Comparison of ENCODE assay signal across 1 cellular context in genomic region chr13:43804461-43805070, GRCh38.
TF ChIP-seq lines count a peak whose summit lies in the region.

No MANE protein-coding gene starts in this region.

TF ChIP-seq in HCT116, 20 proteins besides CTCF, POLR2A, EP300 and RAD21 (continued from another document):
- TF ChIP-seq, protein P1, sequence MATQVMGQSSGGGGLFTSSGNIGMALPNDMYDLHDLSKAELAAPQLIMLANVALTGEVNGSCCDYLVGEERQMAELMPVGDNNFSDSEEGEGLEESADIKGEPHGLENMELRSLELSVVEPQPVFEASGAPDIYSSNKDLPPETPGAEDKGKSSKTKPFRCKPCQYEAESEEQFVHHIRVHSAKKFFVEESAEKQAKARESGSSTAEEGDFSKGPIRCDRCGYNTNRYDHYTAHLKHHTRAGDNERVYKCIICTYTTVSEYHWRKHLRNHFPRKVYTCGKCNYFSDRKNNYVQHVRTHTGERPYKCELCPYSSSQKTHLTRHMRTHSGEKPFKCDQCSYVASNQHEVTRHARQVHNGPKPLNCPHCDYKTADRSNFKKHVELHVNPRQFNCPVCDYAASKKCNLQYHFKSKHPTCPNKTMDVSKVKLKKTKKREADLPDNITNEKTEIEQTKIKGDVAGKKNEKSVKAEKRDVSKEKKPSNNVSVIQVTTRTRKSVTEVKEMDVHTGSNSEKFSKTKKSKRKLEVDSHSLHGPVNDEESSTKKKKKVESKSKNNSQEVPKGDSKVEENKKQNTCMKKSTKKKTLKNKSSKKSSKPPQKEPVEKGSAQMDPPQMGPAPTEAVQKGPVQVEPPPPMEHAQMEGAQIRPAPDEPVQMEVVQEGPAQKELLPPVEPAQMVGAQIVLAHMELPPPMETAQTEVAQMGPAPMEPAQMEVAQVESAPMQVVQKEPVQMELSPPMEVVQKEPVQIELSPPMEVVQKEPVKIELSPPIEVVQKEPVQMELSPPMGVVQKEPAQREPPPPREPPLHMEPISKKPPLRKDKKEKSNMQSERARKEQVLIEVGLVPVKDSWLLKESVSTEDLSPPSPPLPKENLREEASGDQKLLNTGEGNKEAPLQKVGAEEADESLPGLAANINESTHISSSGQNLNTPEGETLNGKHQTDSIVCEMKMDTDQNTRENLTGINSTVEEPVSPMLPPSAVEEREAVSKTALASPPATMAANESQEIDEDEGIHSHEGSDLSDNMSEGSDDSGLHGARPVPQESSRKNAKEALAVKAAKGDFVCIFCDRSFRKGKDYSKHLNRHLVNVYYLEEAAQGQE (IDR thresholded peaks at IDR 0.05; ENCODE audit: low read depth) = no peak
